ENCODE assay signal across 21 cellular contexts in the genomic region with DNA sequence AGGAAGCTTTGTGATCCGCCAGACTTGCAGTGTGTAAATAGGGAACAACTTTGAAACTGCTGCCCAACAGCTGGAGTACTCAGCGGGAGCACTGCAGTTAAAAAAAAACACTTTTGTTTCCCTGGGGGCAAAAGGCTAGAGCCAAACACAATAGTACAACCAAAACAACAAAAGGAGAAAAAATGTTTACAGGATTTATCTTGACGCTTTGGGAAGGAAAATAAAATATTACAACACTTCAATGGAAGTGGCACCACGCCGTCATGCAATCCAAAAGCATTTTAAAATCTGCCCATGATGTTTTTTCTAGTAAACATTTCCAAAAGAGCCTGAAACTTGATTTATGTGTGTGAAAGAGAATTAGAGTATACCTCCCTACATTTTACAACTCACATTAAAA. TPM values are rescaled to one million over a fixed set of nuclear protein-coding genes. Genes with fewer than 3 reads are reported as not detected.
A peak's percentile ranks its signal among the peaks of the same experiment; 100 is the strongest.
DNase-seq lines count a peak whose midpoint lies in the region; FAIRE-seq and TF ChIP-seq lines count a peak whose summit lies in the region.
"Had no signal": no experiment of that assay in that cellular context is flagged by ENCODE, and none has a peak within 500 bp of the region (broad histone marks: within the 10 kb centered on the region; RNA-seq: fewer than 3 reads in every experiment).

No MANE protein-coding gene starts in this region.

- TF ChIP-seq POLR2A in H54 (IDR thresholded peaks at IDR 0.05; ENCODE audit: low read depth, low read length): no peak

- H3K27me3 ChIP-seq in CD4-positive, alpha-beta memory T cell (ENCODE audit: insufficient read depth, low read length): no peaks in the 10 kb centered on the region
- H3K27me3 ChIP-seq: ascending aorta, gastroesophageal sphincter had no signal

- H3K27ac ChIP-seq in epithelial cell of prostate: peak overlapping the region; percentile 6
- no peak overlapping the region for H3K27ac ChIP-seq in CD4-positive, alpha-beta memory T cell (ENCODE audit: low read depth, low read length)
- H3K27ac ChIP-seq: ascending aorta, coronary artery, gastroesophageal sphincter, psoas muscle had no signal

- H3K36me3 Mint-ChIP-seq in activated naive CD4-positive, alpha-beta T cell treated with anti-CD3 and anti-CD28 coated beads for 36 hours (ENCODE audit: low read depth): peaks cover 1% of the 10 kb centered on the region
- no peaks in the 10 kb centered on the region for H3K36me3 Mint-ChIP-seq in CD4-positive, alpha-beta memory T cell
- H3K36me3 Mint-ChIP-seq: stimulated activated naive B cell treated with anti-CD40 and anti-IgM and Interleukin-4, amounts not matched to agents 10 μg/mL and 1 μg/mL and 100 μg/mL, for 72 hours had no signal

- CTCF ChIA-PET in activated naive CD4-positive, alpha-beta T cell treated with anti-CD3 and anti-CD28 coated beads for 36 hours (lab: Charles Lee): interaction anchor here (0.6 kb wide), 1 partner anchor 155 kb away, joined by 5 read pairs; no protein-coding TSS in a partner anchor
- CTCF ChIA-PET in CD4-positive, alpha-beta memory T cell (lab: Charles Lee; ENCODE audit: partially characterized antibody): interaction anchor here (0.7 to 1.0 kb wide), 2 partner anchors 9 to 11 kb away, joined by 3 to 5 read pairs; no protein-coding TSS in a partner anchor

- peak; percentile 42 for DNase-seq in DMS79 treated with DMSO at 0.1 percent for 48 hours (lab: John Stamatoyannopoulos, UW)
- DNase-seq in DMS79 (lab: John Stamatoyannopoulos, UW): no peak
- DNase-seq in NCI-H748 (lab: John Stamatoyannopoulos, UW; ENCODE audit: unreplicated experiment): peak; percentile 54
- no peak for DNase-seq in epithelial cell of prostate (ENCODE audit: low read depth, low spot score)
- peak; percentile 74 for DNase-seq in pons (ENCODE audit: low spot score)
- DNase-seq in H54 (ENCODE audit: insufficient read length, low spot score): no peak
- no peak for DNase-seq in activated naive CD4-positive, alpha-beta T cell treated with anti-CD3 and anti-CD28 coated beads for 36 hours
- no peak for DNase-seq in CD4-positive, alpha-beta memory T cell
- DNase-seq: 8988T; activated CD4-positive, alpha-beta T cell treated with anti-CD3 and anti-CD28 coated beads for 4 hours; activated CD8-positive, alpha-beta memory T cell treated with anti-CD3 and anti-CD28 coated beads, Interleukin-2, amount 50 U/mL, for 4 hours; C1 segment of cervical spinal cord; IMR-90; naive thymus-derived CD4-positive, alpha-beta T cell; NCI-H2029; psoas muscle; stimulated activated naive B cell treated with anti-CD40 and anti-IgM and Interleukin-4, amounts not matched to agents 10 μg/mL and 1 μg/mL and 100 μg/mL, for 72 hours; trophoblast cell had no signal

- H3K9me3 ChIP-seq in CD4-positive, alpha-beta memory T cell (ENCODE audit: control insufficient read depth in 1 of 2, low read length in 2 of 2): no peaks in the 10 kb centered on the region
- H3K9me3 ChIP-seq: ascending aorta, gastroesophageal sphincter, psoas muscle had no signal

- H3K4me3 ChIP-seq in CD4-positive, alpha-beta memory T cell (ENCODE audit: low read length in 2 of 2): no peak overlapping the region
- H3K4me3 ChIP-seq: ascending aorta, coronary artery, gastroesophageal sphincter, psoas muscle had no signal

- no peak overlapping the region for H3K27ac Mint-ChIP-seq in activated naive CD4-positive, alpha-beta T cell treated with anti-CD3 and anti-CD28 coated beads for 36 hours
- H3K27ac Mint-ChIP-seq in CD4-positive, alpha-beta memory T cell: no peak overlapping the region
- H3K27ac Mint-ChIP-seq: naive thymus-derived CD4-positive, alpha-beta T cell; stimulated activated naive B cell treated with anti-CD40 and anti-IgM and Interleukin-4, amounts not matched to agents 10 μg/mL and 1 μg/mL and 100 μg/mL, for 72 hours had no signal

- FAIRE-seq in H54 (lab: Jason Lieb, UNC): no peak

- H3K36me3 ChIP-seq in CD4-positive, alpha-beta memory T cell (ENCODE audit: insufficient read depth, low read length): no peaks in the 10 kb centered on the region
- H3K36me3 ChIP-seq: ascending aorta, gastroesophageal sphincter had no signal

- POLR2A ChIA-PET in CD4-positive, alpha-beta memory T cell (lab: Charles Lee; ENCODE audit: partially characterized antibody): no interaction called here

- H3K4me3 Mint-ChIP-seq in activated naive CD4-positive, alpha-beta T cell treated with anti-CD3 and anti-CD28 coated beads for 36 hours: no peak overlapping the region
- no peak overlapping the region for H3K4me3 Mint-ChIP-seq in CD4-positive, alpha-beta memory T cell
- H3K4me3 Mint-ChIP-seq: naive thymus-derived CD4-positive, alpha-beta T cell; stimulated activated naive B cell treated with anti-CD40 and anti-IgM and Interleukin-4, amounts not matched to agents 10 μg/mL and 1 μg/mL and 100 μg/mL, for 72 hours had no signal

- no peaks in the 10 kb centered on the region for H3K4me1 Mint-ChIP-seq in activated naive CD4-positive, alpha-beta T cell treated with anti-CD3 and anti-CD28 coated beads for 36 hours (ENCODE audit: low read depth)
- peaks cover 0 to 3% (median under 1%) of the 10 kb centered on the region in 4 donors for H3K4me1 Mint-ChIP-seq in CD4-positive, alpha-beta memory T cell

- H3K27me3 Mint-ChIP-seq in activated naive CD4-positive, alpha-beta T cell treated with anti-CD3 and anti-CD28 coated beads for 36 hours (ENCODE audit: low read depth): no peaks in the 10 kb centered on the region
- H3K27me3 Mint-ChIP-seq in CD4-positive, alpha-beta memory T cell: peaks cover 12 to 22% of the 10 kb centered on the region in 2 donors

- H3K9me3 Mint-ChIP-seq in activated naive CD4-positive, alpha-beta T cell treated with anti-CD3 and anti-CD28 coated beads for 36 hours: no peaks in the 10 kb centered on the region
- H3K9me3 Mint-ChIP-seq in CD4-positive, alpha-beta memory T cell: peaks cover 0 to 2% (median 0%) of the 10 kb centered on the region in 8 donors

- intact Hi-C loops in activated naive CD4-positive, alpha-beta T cell treated with anti-CD3 and anti-CD28 coated beads for 36 hours (cut with micrococcal nuclease): no loop called here
- intact Hi-C loops in CD4-positive, alpha-beta memory T cell (cut with micrococcal nuclease): no loop called here

- H3K4me1 ChIP-seq in CD4-positive, alpha-beta memory T cell (ENCODE audit: insufficient read depth, low read length): no peaks in the 10 kb centered on the region
- H3K4me1 ChIP-seq: ascending aorta had no signal

RNA-seq across cellular contexts. Expression of a gene that starts 26.0 kb away (rescaled TPM):
- total RNA-seq in activated naive CD4-positive, alpha-beta T cell treated with anti-CD3 and anti-CD28 coated beads for 36 hours: 1 to 10 TPM; 5.5 to 8.0 TPM
- total RNA-seq in CD4-positive, alpha-beta memory T cell: under 1 TPM; 0.47 to 0.61 TPM
- 1 to 10 TPM in 1 of 2 donors, not detected in 1; 1.5 TPM for polyA plus RNA-seq in CD4-positive, alpha-beta memory T cell

Comparison
In these comparisons a context has a peak if more than half of its experiments do, and no peak if none do; other contexts are left out.
1. DNase-seq: peak in DMS79 treated with DMSO at 0.1 percent for 48 hours (single experiment), NCI-H748 (single experiment) and pons (single experiment); none in DMS79 (single experiment), epithelial cell of prostate (single experiment), H54 (single experiment), activated naive CD4-positive, alpha-beta T cell treated with anti-CD3 and anti-CD28 coated beads for 36 hours (single experiment) and CD4-positive, alpha-beta memory T cell (0 of 5).
2. RNA of a gene that starts 26.0 kb away (total RNA-seq): 5.5 to 8.0 TPM in activated naive CD4-positive, alpha-beta T cell treated with anti-CD3 and anti-CD28 coated beads for 36 hours; 0.47 to 0.61 TPM in CD4-positive, alpha-beta memory T cell; every median in the first group is over 4 times any median in the second.